ENCODE assay signal across 8 cellular contexts in genomic region chr3:62186967-62187366, GRCh38.
DNase-seq lines count a peak whose midpoint lies in the region; ATAC-seq and TF ChIP-seq lines count a peak whose summit lies in the region.

No MANE protein-coding gene starts in this region.

- no peak for TF ChIP-seq POLR2A in IMR-90 (IDR thresholded peaks at IDR 0.05; ENCODE audit: low read depth, low read length)

- no TSS peak for BruUV-seq in IMR-90 (replicated peaks; lab: Mats Ljungman, UMichigan)

- ATAC-seq in IMR-90 (ENCODE audit: low read depth), result peak; percentile 33; the same call in 1 of the 2 replicates
- peak; percentile 40 for ATAC-seq in left lobe of liver
- no peak for ATAC-seq in GM18498 (IDR thresholded peaks at IDR 0.05; ENCODE audit: unreplicated experiment)
- ATAC-seq in GM21423 (IDR thresholded peaks at IDR 0.05; ENCODE audit: unreplicated experiment), result no peak

- H3K9ac ChIP-seq in IMR-90 (ENCODE audit: low read depth, low read length), result no peak overlapping the region; the same call in 1 of the 2 replicates

- H2AFZ ChIP-seq in IMR-90 (replicated peaks; ENCODE audit: low read length, poor library complexity), result no peak overlapping the region

- no peak overlapping the region for H2AK9ac ChIP-seq in IMR-90 (replicated peaks; ENCODE audit: low read depth, low read length, poor library complexity)

- TF ChIP-seq CTCF in AG10803 (conservative IDR thresholded peaks at IDR 0.05; ENCODE audit: low read length), result peak; percentile 57
- TF ChIP-seq CTCF in IMR-90 (conservative IDR thresholded peaks at IDR 0.05; ENCODE audit: low read depth, low read length), result peak; percentile 45
- TF ChIP-seq CTCF in astrocyte of the spinal cord (IDR thresholded peaks at IDR 0.05; ENCODE audit: low read depth, low read length), result peak; percentile 45

- no peaks in the 10 kb centered on the region for H3K27me3 ChIP-seq in IMR-90 (ENCODE audit: control insufficient read depth, insufficient read depth, low read length)

- H2BK120ac ChIP-seq in IMR-90 (ENCODE audit: low read depth, low read length), result no peak overlapping the region

- peak; percentile 25 for DNase-seq in AG10803 (ENCODE audit: low read depth)
- DNase-seq in IMR-90, result peak; percentile 31
- DNase-seq in astrocyte of the spinal cord (ENCODE audit: low read depth, low spot score), result peak; percentile 31
- no peak for DNase-seq in left lobe of liver (ENCODE audit: low spot score)
- no peak for DNase-seq in occipital lobe (lab: John Stamatoyannopoulos, UW)
- DNase-seq in activated T-cell treated with anti-CD3 and anti-CD28 coated beads for 4 hours, result no peak

- no peak overlapping the region for H2AK5ac ChIP-seq in IMR-90 (ENCODE audit: low read depth, low read length)

- WGBS in IMR-90 (ENCODE audit: extremely low coverage in 2 of 2, insufficient read length in 1 of 2), 2 experiments, result no CpG with 5 or more reads among the region's 6 CpGs

- no peak overlapping the region for H2BK15ac ChIP-seq in IMR-90 (ENCODE audit: low read depth, low read length)

- H4K20me1 ChIP-seq in IMR-90 (ENCODE audit: insufficient read depth, low read length), result no peaks in the 10 kb centered on the region

- no peaks in the 10 kb centered on the region for H3K4me1 ChIP-seq in IMR-90 (ENCODE audit: control insufficient read depth, insufficient read depth, low read length)

- H3K4me2 ChIP-seq in IMR-90 (ENCODE audit: low read depth, low read length), result no peak overlapping the region

- H2BK20ac ChIP-seq in IMR-90 (ENCODE audit: low read depth, low read length), result no peak overlapping the region

- H3K79me1 ChIP-seq in IMR-90 (ENCODE audit: low read depth in 1 of 2, low read length in 2 of 2), result no peaks in the 10 kb centered on the region; a peak in 1 of 4 replicates

- in situ Hi-C loops in IMR-90 (cut with MboI; ENCODE audit: low sequenced_read_pairs) (loop anchor here (5.0 kb wide), 2 partner anchors 325 to 625 kb away; partner anchors contain the start of gene PTPRG), astrocyte of the spinal cord (cut with HindIII; ENCODE audit: low sequenced_read_pairs) (no loop called here)

- no peak overlapping the region for H3K56ac ChIP-seq in IMR-90 (ENCODE audit: extremely low read depth, insufficient read depth, low read length)

- H3K4me3 ChIP-seq in AG10803 (ENCODE audit: low read length) (no peak overlapping the region), IMR-90 (ENCODE audit: insufficient read depth, low read depth, low read length) (no peak overlapping the region), astrocyte of the spinal cord (ENCODE audit: low read depth, low read length) (no peak overlapping the region)

- H4K8ac ChIP-seq in IMR-90 (ENCODE audit: low read depth in 2 of 2, low read length in 2 of 2), result no peak overlapping the region

- H3K4ac ChIP-seq in IMR-90 (ENCODE audit: low read depth, low read length), result no peak overlapping the region

- no peak overlapping the region for H4K91ac ChIP-seq in IMR-90 (ENCODE audit: insufficient read depth, low read depth, low read length)

- no peak overlapping the region for H4K5ac ChIP-seq in IMR-90 (ENCODE audit: low read depth, low read length)

- H3K18ac ChIP-seq in IMR-90 (ENCODE audit: low read depth, low read length), result no peak overlapping the region

- dilution Hi-C loops in IMR-90 (cut with HindIII; ENCODE audit: low sequenced_read_pairs, unreplicated experiment), result no loop called here

- no peak overlapping the region for H3K23ac ChIP-seq in IMR-90 (ENCODE audit: low read depth, low read length)

- CTCF ChIA-PET in IMR-90 (lab: Yijun Ruan, JAX), result interaction anchor here (0.8 to 2.4 kb wide), 7 partner anchors 14 to 622 kb away, joined by 3 to 13 read pairs (median 3); no protein-coding TSS in a partner anchor

- peak; percentile 49 for TF ChIP-seq RAD21 in IMR-90 (IDR thresholded peaks at IDR 0.05; ENCODE audit: low read length)

- no peak overlapping the region for H2BK5ac ChIP-seq in IMR-90 (ENCODE audit: low read depth, low read length, poor library complexity, severe bottlenecking)

- H3K14ac ChIP-seq in IMR-90 (replicated peaks; ENCODE audit: low read depth, low read length), result no peak overlapping the region

- POLR2A ChIA-PET in IMR-90 (lab: Charles Lee; ENCODE audit: unreplicated experiment), result no interaction called here

- peaks cover 6% of the 10 kb centered on the region for H3K9me1 ChIP-seq in IMR-90 (ENCODE audit: insufficient read depth, low read length)

- intact Hi-C loops in IMR-90 (cut with micrococcal nuclease), result loop anchor here (10.0 kb wide), 1 partner anchor 552 kb away; no protein-coding TSS in a partner anchor

- peaks cover 3% of the 10 kb centered on the region; the same call in 1 of the 2 replicates for H3K36me3 ChIP-seq in IMR-90 (ENCODE audit: control insufficient read depth, insufficient read depth, low read length)

- H3K9me3 ChIP-seq in IMR-90 (ENCODE audit: control insufficient read depth, insufficient read depth, low read length), result no peaks in the 10 kb centered on the region

- H3K27ac ChIP-seq in IMR-90 (ENCODE audit: insufficient read depth, low read length), result no peak overlapping the region

TF ChIP-seq in IMR-90, 13 proteins besides CTCF, POLR2A, EP300 and RAD21:
- TF ChIP-seq ELK1 (IDR thresholded peaks at IDR 0.05; ENCODE audit: borderline replicate concordance, low read depth, low read length) (no peak), SMC3 (IDR thresholded peaks at IDR 0.05; ENCODE audit: low read depth, low read length) (peak; percentile 47), RCOR1 (IDR thresholded peaks at IDR 0.05; ENCODE audit: insufficient replicate concordance, low read length) (no peak), NFE2L2 (IDR thresholded peaks at IDR 0.05; ENCODE audit: low read depth, low read length) (no peak)

Comparison
In these comparisons a context has a peak if more than half of its experiments do, and no peak if none do; other contexts are left out.
1. DNase-seq: peak in AG10803 (single experiment), IMR-90 (single experiment) and astrocyte of the spinal cord (single experiment); none in left lobe of liver (single experiment), occipital lobe (single experiment) and activated T-cell treated with anti-CD3 and anti-CD28 coated beads for 4 hours (single experiment).
2. ATAC-seq: peak in IMR-90 (single experiment) and left lobe of liver (single experiment); none in GM18498 (single experiment) and GM21423 (single experiment).
3. Peak in every context shown above with its lines, with median percentiles within 50 percentile points of each other: CTCF ChIP-seq.